ENCODE assay signal across 10 cellular contexts in the genomic region with DNA sequence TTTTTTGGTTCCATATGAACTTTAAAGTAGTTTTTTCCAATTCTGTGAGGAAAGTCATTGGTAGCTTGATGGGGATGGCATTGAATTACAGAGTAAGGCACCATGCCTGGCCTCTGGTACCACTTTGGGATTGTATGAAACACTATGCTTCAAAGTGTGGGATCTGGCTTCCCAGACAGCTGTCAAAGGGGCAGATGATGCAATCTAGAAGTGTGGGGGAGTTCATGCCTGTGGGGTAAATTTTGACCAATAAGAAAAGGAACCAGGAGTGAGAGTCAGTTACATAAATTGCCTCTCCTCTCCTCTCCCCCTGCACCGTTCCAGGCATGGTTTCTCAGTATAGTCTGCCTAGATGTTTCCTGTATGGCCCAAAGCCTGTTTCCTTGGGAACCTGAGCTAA. TPM values are rescaled to one million over a fixed set of nuclear protein-coding genes. Genes with fewer than 3 reads are reported as not detected.
"Had no signal": no experiment of that assay in that cellular context is flagged by ENCODE, and none has a peak within 500 bp of the region (broad histone marks: within the 10 kb centered on the region; RNA-seq: fewer than 3 reads in every experiment).

No MANE protein-coding gene starts in this region.

RNA-seq across cellular contexts. Expression of gene SSX4B, which starts 13.9 kb away (rescaled TPM):
- total RNA-seq: activated CD4-positive, alpha-beta T cell treated with anti-CD3 and anti-CD28 coated beads, Interleukin-2, amount 10 ng/mL, durations not matched to agents 7 days and 5 days; activated CD8-positive, alpha-beta T cell treated with anti-CD3 and anti-CD28 coated beads, Interleukin-2, amount 10 ng/mL, durations not matched to agents 7 days and 5 days; activated naive CD4-positive, alpha-beta T cell treated with anti-CD3 and anti-CD28 coated beads, Interleukin-2, amount 50 U/mL, for 72 hours; activated T-helper 2 cell treated with anti-CD3 and anti-CD28 coated beads, Interferon-gamma antibody, Interleukin-2, Interleukin-4, amounts not matched to agents 10 μg/mL and 5 μg/mL and 100 μg/mL, durations not matched to agents 14 hours and 24 hours and 36 hours; adrenal gland; astrocyte; bronchial epithelial cell; MCF 10A had no signal
- polyA plus RNA-seq: adrenal gland, SK-N-SH had no signal

RNA-seq across cellular contexts. Expression of gene SSX4, which starts 14.5 kb away (rescaled TPM):
- total RNA-seq: activated CD4-positive, alpha-beta T cell treated with anti-CD3 and anti-CD28 coated beads, Interleukin-2, amount 10 ng/mL, durations not matched to agents 7 days and 5 days; activated CD8-positive, alpha-beta T cell treated with anti-CD3 and anti-CD28 coated beads, Interleukin-2, amount 10 ng/mL, durations not matched to agents 7 days and 5 days; activated naive CD4-positive, alpha-beta T cell treated with anti-CD3 and anti-CD28 coated beads, Interleukin-2, amount 50 U/mL, for 72 hours; activated T-helper 2 cell treated with anti-CD3 and anti-CD28 coated beads, Interferon-gamma antibody, Interleukin-2, Interleukin-4, amounts not matched to agents 10 μg/mL and 5 μg/mL and 100 μg/mL, durations not matched to agents 14 hours and 24 hours and 36 hours; adrenal gland; astrocyte; bronchial epithelial cell; MCF 10A had no signal
- polyA plus RNA-seq: adrenal gland, SK-N-SH had no signal

RNA-seq across cellular contexts. Expression of gene SSX3, which starts 41.3 kb away (rescaled TPM):
- total RNA-seq: activated CD4-positive, alpha-beta T cell treated with anti-CD3 and anti-CD28 coated beads, Interleukin-2, amount 10 ng/mL, durations not matched to agents 7 days and 5 days; activated CD8-positive, alpha-beta T cell treated with anti-CD3 and anti-CD28 coated beads, Interleukin-2, amount 10 ng/mL, durations not matched to agents 7 days and 5 days; activated naive CD4-positive, alpha-beta T cell treated with anti-CD3 and anti-CD28 coated beads, Interleukin-2, amount 50 U/mL, for 72 hours; activated T-helper 2 cell treated with anti-CD3 and anti-CD28 coated beads, Interferon-gamma antibody, Interleukin-2, Interleukin-4, amounts not matched to agents 10 μg/mL and 5 μg/mL and 100 μg/mL, durations not matched to agents 14 hours and 24 hours and 36 hours; adrenal gland; astrocyte; bronchial epithelial cell; MCF 10A; SJSA1 had no signal
- polyA plus RNA-seq: adrenal gland had no signal
